ENCODE assay signal across 1 cellular context in the genomic region with DNA sequence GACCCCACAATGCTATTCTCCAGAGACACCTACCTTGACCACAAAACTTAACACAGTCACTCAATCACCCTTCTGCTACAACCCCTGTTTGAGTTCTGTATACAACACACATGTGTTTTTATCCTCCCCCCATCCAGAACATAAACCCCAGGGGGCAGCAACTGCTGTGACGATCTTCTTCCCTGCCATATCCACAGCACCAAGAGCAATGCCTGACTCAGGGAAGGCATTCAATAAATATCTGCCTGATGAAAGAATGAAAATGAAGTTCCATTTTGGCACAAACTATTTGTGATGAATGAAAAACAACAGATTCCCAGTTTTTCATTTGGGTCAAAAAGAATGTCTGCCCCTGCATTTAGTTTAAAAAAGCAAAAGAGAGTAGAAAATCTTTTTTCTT.
TF ChIP-seq lines count a peak whose summit lies in the region.

No MANE protein-coding gene starts in this region.

TF ChIP-seq in IMR-90, 13 proteins besides CTCF, POLR2A, EP300 and RAD21 (continued from another document):
- TF ChIP-seq, protein P1, sequence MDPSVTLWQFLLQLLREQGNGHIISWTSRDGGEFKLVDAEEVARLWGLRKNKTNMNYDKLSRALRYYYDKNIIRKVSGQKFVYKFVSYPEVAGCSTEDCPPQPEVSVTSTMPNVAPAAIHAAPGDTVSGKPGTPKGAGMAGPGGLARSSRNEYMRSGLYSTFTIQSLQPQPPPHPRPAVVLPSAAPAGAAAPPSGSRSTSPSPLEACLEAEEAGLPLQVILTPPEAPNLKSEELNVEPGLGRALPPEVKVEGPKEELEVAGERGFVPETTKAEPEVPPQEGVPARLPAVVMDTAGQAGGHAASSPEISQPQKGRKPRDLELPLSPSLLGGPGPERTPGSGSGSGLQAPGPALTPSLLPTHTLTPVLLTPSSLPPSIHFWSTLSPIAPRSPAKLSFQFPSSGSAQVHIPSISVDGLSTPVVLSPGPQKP (IDR thresholded peaks at IDR 0.05; ENCODE audit: borderline replicate concordance, low read depth, low read length) = no peak
- TF ChIP-seq MXI1 (IDR thresholded peaks at IDR 0.05; ENCODE audit: borderline replicate concordance, low read depth, low read length) (no peak), MAFK (IDR thresholded peaks at IDR 0.05; ENCODE audit: low read depth, low read length) (no peak)
